ENCODE assay signal across 21 cellular contexts in genomic region chr4:123653211-123653610, GRCh38.
"Had no signal": no experiment of that assay in that cellular context is flagged by ENCODE, and none has a peak within 500 bp of the region (broad histone marks: within the 10 kb centered on the region; RNA-seq: fewer than 3 reads in every experiment).

No MANE protein-coding gene starts in this region.

- H3K9me3 Mint-ChIP-seq: effector memory CD8-positive, alpha-beta T cell; natural killer cell had no signal

- H3K27me3 ChIP-seq: brain microvascular endothelial cell, esophagus muscularis mucosa, spleen, upper lobe of left lung had no signal

- DNase-seq: activated T-cell treated with anti-CD3 and anti-CD28 coated beads, Interleukin-2, amount 50 U/mL, for 1 hour; aorta; brain microvascular endothelial cell; central memory CD4-positive, alpha-beta T cell; effector memory CD8-positive, alpha-beta T cell; hippocampal formation; midbrain; natural killer cell; retina; spleen; stimulated activated CD4-positive, alpha-beta T cell treated with anti-CD3 and anti-CD28 coated beads, Interleukin-4, amount 100 ng/mL, for 1 hour; stimulated activated naive CD4-positive, alpha-beta T cell; T-cell; upper lobe of left lung had no signal

- H3K27me3 Mint-ChIP-seq: activated T-helper 17 cell treated with anti-CD3 and anti-CD28 coated beads, Interleukin-2, amount 50 U/mL, for 72 hours; effector memory CD8-positive, alpha-beta T cell; progenitor cell of endocrine pancreas had no signal

- H3K4me1 Mint-ChIP-seq: natural killer cell, T-cell had no signal

- ATAC-seq: activated naive CD4-positive, alpha-beta T cell treated with anti-CD3 and anti-CD28 coated beads, Interleukin-2, amount 50 U/mL, for 72 hours; activated T-helper 17 cell treated with anti-CD3 and anti-CD28 coated beads, Interleukin-2, amount 50 U/mL, for 72 hours; effector memory CD8-positive, alpha-beta T cell; natural killer cell; T-cell; WTC11 had no signal

- H3K4me3 Mint-ChIP-seq: activated T-helper 17 cell treated with anti-CD3 and anti-CD28 coated beads, Interleukin-2, amount 50 U/mL, for 72 hours; effector memory CD8-positive, alpha-beta T cell; natural killer cell; T-cell; T-helper 2 cell treated with Interferon-gamma antibody and Interleukin-4, amounts not matched to agents 5 μg/mL and 100 μg/mL, for 36 hours; WTC11 had no signal

- H3K27ac Mint-ChIP-seq: activated naive CD4-positive, alpha-beta T cell treated with anti-CD3 and anti-CD28 coated beads, Interleukin-2, amount 50 U/mL, for 72 hours; activated T-helper 17 cell treated with anti-CD3 and anti-CD28 coated beads, Interleukin-2, amount 50 U/mL, for 72 hours; effector memory CD8-positive, alpha-beta T cell; natural killer cell; progenitor cell of endocrine pancreas; T-cell; T-helper 2 cell treated with Interferon-gamma antibody and Interleukin-4, amounts not matched to agents 5 μg/mL and 100 μg/mL, for 36 hours; WTC11 had no signal

- H3K36me3 ChIP-seq: brain microvascular endothelial cell, esophagus muscularis mucosa, spleen, thoracic aorta, upper lobe of left lung had no signal

- H3K4me3 ChIP-seq: esophagus muscularis mucosa, spleen, thoracic aorta, upper lobe of left lung had no signal

- H3K9me3 ChIP-seq: thoracic aorta had no signal

- H3K27ac ChIP-seq: brain microvascular endothelial cell, esophagus muscularis mucosa, spleen, upper lobe of left lung had no signal
